ENCODE assay signal across 8 cellular contexts in genomic region chr7:27183682-27184341, GRCh38. TPM values are rescaled to one million over a fixed set of nuclear protein-coding genes. Genes with fewer than 3 reads are reported as not detected.
DNase-seq lines count a peak whose midpoint lies in the region; ATAC-seq and TF ChIP-seq lines count a peak whose summit lies in the region.

No MANE protein-coding gene starts in this region.

- H3K4me3 ChIP-seq in transverse colon: peak overlapping the region; percentile 56 to 79 (median 70)

- H3K9me3 Mint-ChIP-seq in activated naive CD4-positive, alpha-beta T cell treated with anti-CD3 and anti-CD28 coated beads, Interleukin-2, amount 10 ng/mL, durations not matched to agents 7 days and 5 days: no peaks in the 10 kb centered on the region

- peak overlapping the region; percentile 21 for H3K4me3 Mint-ChIP-seq in activated naive CD4-positive, alpha-beta T cell treated with anti-CD3 and anti-CD28 coated beads, Interleukin-2, amount 10 ng/mL, durations not matched to agents 7 days and 5 days

- peaks cover 100% of the 10 kb centered on the region for H3K27me3 Mint-ChIP-seq in activated naive CD4-positive, alpha-beta T cell treated with anti-CD3 and anti-CD28 coated beads, Interleukin-2, amount 10 ng/mL, durations not matched to agents 7 days and 5 days

- H3K27ac Mint-ChIP-seq in activated naive CD4-positive, alpha-beta T cell treated with anti-CD3 and anti-CD28 coated beads, Interleukin-2, amount 10 ng/mL, durations not matched to agents 7 days and 5 days: peak overlapping the region; percentile 24

- H3K4me1 ChIP-seq in transverse colon: peaks cover 21 to 60% (median 48%) of the 10 kb centered on the region in 4 donors

- no peak for TF ChIP-seq POLR2A in transverse colon (IDR thresholded peaks at IDR 0.05)

- H3K4me1 Mint-ChIP-seq in activated naive CD4-positive, alpha-beta T cell treated with anti-CD3 and anti-CD28 coated beads, Interleukin-2, amount 10 ng/mL, durations not matched to agents 7 days and 5 days: peaks cover 43% of the 10 kb centered on the region

- ATAC-seq in GM21737 (IDR thresholded peaks at IDR 0.05; ENCODE audit: unreplicated experiment) (no peak), HG02981 (IDR thresholded peaks at IDR 0.05; ENCODE audit: unreplicated experiment) (no peak)

- CTCF ChIA-PET in activated naive CD4-positive, alpha-beta T cell treated with anti-CD3 and anti-CD28 coated beads, Interleukin-2, amount 10 ng/mL, durations not matched to agents 7 days and 5 days (lab: Charles Lee): interaction anchor here (3.0 kb wide), 1 partner anchor 12 kb away, joined by 11 read pairs; no protein-coding TSS in a partner anchor

- H3K27ac ChIP-seq in VCaP (peak overlapping the region; percentile 98), transverse colon (peak overlapping the region; percentile 95 to 99 (median 98))

- H3K36me3 ChIP-seq in transverse colon: no peaks in the 10 kb centered on the region

- intact Hi-C loops in transverse colon (cut with DNase I; ENCODE audit: low total_unique reads): no loop called here

- peak; percentile 11 for DNase-seq in activated naive CD4-positive, alpha-beta T cell treated with anti-CD3 and anti-CD28 coated beads, Interleukin-2, amount 10 ng/mL, durations not matched to agents 7 days and 5 days
- no peak for DNase-seq in activated naive CD4-positive, alpha-beta T cell treated with Interleukin-2 at 50 U/mL for 16 hours
- DNase-seq in kidney tubule cell (ENCODE audit: low spot score) (peak; percentile 38), transverse colon (peak; percentile 24), NCI-H226 (no peak)

- 1 to 4% methylated on average over 4 to 30 of the region's 30 CpGs for WGBS in transverse colon (ENCODE audit: low coverage in 1 of 2), 2 donors

- peaks cover 56% of the 10 kb centered on the region for H3K27me3 ChIP-seq in transverse colon

- TF ChIP-seq CTCF in VCaP (conservative IDR thresholded peaks at IDR 0.05): no peak
- no peak for TF ChIP-seq CTCF in transverse colon (IDR thresholded peaks at IDR 0.05)

- in situ Hi-C loops in transverse colon (cut with MboI; ENCODE audit: low pct_ligation_motif_present in 1 of 4, low pct_unique_long_range_greater_than_20kb in 1 of 4, low sequenced_read_pairs in 3 of 4): loop anchor here in 3 of 4 donors (10.0 to 25.0 kb wide), 2 partner anchors 1322 to 1329 kb away; no protein-coding TSS in a partner anchor

- no peak for TF ChIP-seq EP300 in transverse colon (IDR thresholded peaks at IDR 0.05; ENCODE audit: low read depth)

- peaks cover 14% of the 10 kb centered on the region for H3K36me3 Mint-ChIP-seq in activated naive CD4-positive, alpha-beta T cell treated with anti-CD3 and anti-CD28 coated beads, Interleukin-2, amount 10 ng/mL, durations not matched to agents 7 days and 5 days

- H3K9me3 ChIP-seq in transverse colon: no peaks in the 10 kb centered on the region

RNA-seq across cellular contexts. Expression of gene HOXA11, which starts 1.2 kb away (rescaled TPM):
- 10 to 100 TPM in 1 of 4 donors, 1 to 10 TPM in 3; 4.5 to 21.3 (median 7.7) TPM for total RNA-seq in transverse colon

RNA-seq across cellular contexts. Expression of gene HOXA10, which starts 9.7 kb away (rescaled TPM):
- 10 to 100 TPM; 19.8 to 68.9 (median 36.4) TPM for total RNA-seq in transverse colon

RNA-seq across cellular contexts. Expression of gene HOXA13, which starts 16.1 kb away (rescaled TPM):
- total RNA-seq in transverse colon: 10 to 100 TPM; 22.5 to 69.9 (median 38.7) TPM

RNA-seq across cellular contexts. Expression of gene HOXA9, which starts 18.5 kb away (rescaled TPM):
- 100 to 1,000 TPM in 1 of 4 donors, 10 to 100 TPM in 3; 19.5 to 130 (median 50.6) TPM for total RNA-seq in transverse colon

RNA-seq across cellular contexts. Expression of gene HOXA7, which starts 27.3 kb away (rescaled TPM):
- total RNA-seq in transverse colon: 10 to 100 TPM in 3 of 4 donors, 1 to 10 TPM in 1; 7.0 to 22.9 (median 12.8) TPM

Comparison
In these comparisons a context has a peak if more than half of its experiments do, and no peak if none do; other contexts are left out.
1. DNase-seq: peak in activated naive CD4-positive, alpha-beta T cell treated with anti-CD3 and anti-CD28 coated beads, Interleukin-2, amount 10 ng/mL, durations not matched to agents 7 days and 5 days (single experiment), kidney tubule cell (single experiment) and transverse colon (single experiment); none in activated naive CD4-positive, alpha-beta T cell treated with Interleukin-2 at 50 U/mL for 16 hours (single experiment) and NCI-H226 (single experiment).